In genomic region chr17:61848896-61849295, GRCh38 we compare ENCODE assay signal across 21 cellular contexts. TPM values are rescaled to one million over a fixed set of nuclear protein-coding genes. Genes with fewer than 3 reads are reported as not detected.
DNase-seq lines count a peak whose midpoint lies in the region; ATAC-seq and TF ChIP-seq lines count a peak whose summit lies in the region.
"Had no signal": no experiment of that assay in that cellular context is flagged by ENCODE, and none has a peak within 500 bp of the region (broad histone marks: within the 10 kb centered on the region; RNA-seq: fewer than 3 reads in every experiment).

No MANE protein-coding gene starts in this region.

- H3K27ac Mint-ChIP-seq in naive thymus-derived CD8-positive, alpha-beta T cell = no peak overlapping the region
- H3K27ac Mint-ChIP-seq: B cell; CD8-positive, alpha-beta T cell had no signal

- H4K20me1 ChIP-seq in IMR-90 (ENCODE audit: insufficient read depth, low read length) (no peaks in the 10 kb centered on the region; the same call in 1 of the 2 replicates), osteoblast (ENCODE audit: insufficient read depth, low read length) (no peaks in the 10 kb centered on the region)
- H4K20me1 ChIP-seq: BLaER1 had no signal

- no peak overlapping the region for H3K4me3 Mint-ChIP-seq in naive thymus-derived CD8-positive, alpha-beta T cell
- H3K4me3 Mint-ChIP-seq: B cell; CD4-positive, CD25-positive, alpha-beta regulatory T cell; CD8-positive, alpha-beta T cell had no signal

- no peak for TF ChIP-seq RAD21 in IMR-90 (IDR thresholded peaks at IDR 0.05; ENCODE audit: low read length)

- H3K36me3 ChIP-seq in IMR-90 (ENCODE audit: control insufficient read depth, insufficient read depth, low read length) (peaks cover 6% of the 10 kb centered on the region; the same call in 1 of the 2 replicates), osteoblast (ENCODE audit: insufficient read depth, low read length) (peaks cover 2% of the 10 kb centered on the region), right lobe of liver (no peaks in the 10 kb centered on the region)

- ATAC-seq in IMR-90 (ENCODE audit: low read depth) = peak; percentile 40; the same call in 1 of the 2 replicates
- ATAC-seq in naive thymus-derived CD8-positive, alpha-beta T cell = no peak
- ATAC-seq in right lobe of liver = no peak
- ATAC-seq: CD8-positive, alpha-beta T cell; GM12878 had no signal

- H3K9me3 Mint-ChIP-seq in naive thymus-derived CD8-positive, alpha-beta T cell = no peaks in the 10 kb centered on the region
- H3K9me3 Mint-ChIP-seq: CD4-positive, CD25-positive, alpha-beta regulatory T cell; CD8-positive, alpha-beta T cell had no signal

- in situ Hi-C loops in IMR-90 (cut with MboI; ENCODE audit: low sequenced_read_pairs) = loop anchor here (10.0 kb wide), 1 partner anchor 424 kb away; no protein-coding TSS in a partner anchor

- CTCF ChIA-PET in IMR-90 (lab: Yijun Ruan, JAX) = no interaction called here

- H3K4me3 ChIP-seq in IMR-90 (ENCODE audit: insufficient read depth, low read depth, low read length) (no peak overlapping the region), osteoblast (ENCODE audit: insufficient read depth, low read length) (no peak overlapping the region), right lobe of liver (no peak overlapping the region)
- H3K4me3 ChIP-seq: BLaER1, GM12878 had no signal

- H3K23ac ChIP-seq in IMR-90 (ENCODE audit: low read depth, low read length) = no peak overlapping the region

- H4K8ac ChIP-seq in IMR-90 (ENCODE audit: low read depth in 2 of 2, low read length in 2 of 2) = no peak overlapping the region

- H3K79me2 ChIP-seq in osteoblast (ENCODE audit: insufficient read depth, low read length) = peaks cover under 1% of the 10 kb centered on the region

- H2BK5ac ChIP-seq in IMR-90 (ENCODE audit: low read depth, low read length, poor library complexity, severe bottlenecking) = peak overlapping the region; percentile 5

- TF ChIP-seq CTCF in IMR-90 (conservative IDR thresholded peaks at IDR 0.05; ENCODE audit: low read depth, low read length) (no peak), osteoblast (IDR thresholded peaks at IDR 0.05; ENCODE audit: extremely low read depth, low read depth, low read length) (no peak), right lobe of liver (IDR thresholded peaks at IDR 0.05) (no peak)

- H2BK120ac ChIP-seq in IMR-90 (ENCODE audit: low read depth, low read length) = no peak overlapping the region

- H2AFZ ChIP-seq in IMR-90 (replicated peaks; ENCODE audit: low read length, poor library complexity) = no peak overlapping the region
- no peak overlapping the region for H2AFZ ChIP-seq in osteoblast (ENCODE audit: low read length)

- H3K14ac ChIP-seq in IMR-90 (replicated peaks; ENCODE audit: low read depth, low read length) = no peak overlapping the region

- WGBS in IMR-90 (ENCODE audit: extremely low coverage in 2 of 2, insufficient read length in 1 of 2), 2 experiments = no CpG with 5 or more reads among the region's 2 CpGs
- 100% methylated on average over 2 of the region's 2 CpGs for WGBS in right lobe of liver (ENCODE audit: insufficient coverage, low coverage, low lambda C conversion rate, missing lambda C conversion rate)

- H3K27ac ChIP-seq in IMR-90 (ENCODE audit: insufficient read depth, low read length) (no peak overlapping the region), osteoblast (ENCODE audit: low read depth, low read length) (no peak overlapping the region), right lobe of liver (no peak overlapping the region)
- H3K27ac ChIP-seq: 22Rv1, BLaER1, C4-2B had no signal

- no peak overlapping the region for H3K18ac ChIP-seq in IMR-90 (ENCODE audit: low read depth, low read length)

- H3K36me3 Mint-ChIP-seq in naive thymus-derived CD8-positive, alpha-beta T cell = peaks cover 0 to 12% (median 0%) of the 10 kb centered on the region in 3 donors
- H3K36me3 Mint-ChIP-seq: CD8-positive, alpha-beta T cell had no signal

- no peak overlapping the region for H2BK15ac ChIP-seq in IMR-90 (ENCODE audit: low read depth, low read length)

- H3K4me1 ChIP-seq in IMR-90 (ENCODE audit: control insufficient read depth, insufficient read depth, low read length) = no peaks in the 10 kb centered on the region
- no peaks in the 10 kb centered on the region for H3K4me1 ChIP-seq in osteoblast (ENCODE audit: insufficient read depth, low read length)
- H3K4me1 ChIP-seq in right lobe of liver = no peaks in the 10 kb centered on the region
- H3K4me1 ChIP-seq: BLaER1 had no signal

- H3K4me2 ChIP-seq in IMR-90 (ENCODE audit: low read depth, low read length) (no peak overlapping the region), osteoblast (ENCODE audit: insufficient read depth, low read length) (no peak overlapping the region)
- H3K4me2 ChIP-seq: BLaER1 had no signal

- dilution Hi-C loops in IMR-90 (cut with HindIII; ENCODE audit: low sequenced_read_pairs, unreplicated experiment) = no loop called here

- H3K27me3 Mint-ChIP-seq in naive thymus-derived CD8-positive, alpha-beta T cell = no peaks in the 10 kb centered on the region
- H3K27me3 Mint-ChIP-seq: B cell; CD4-positive, CD25-positive, alpha-beta regulatory T cell had no signal

- H2BK20ac ChIP-seq in IMR-90 (ENCODE audit: low read depth, low read length) = no peak overlapping the region

- intact Hi-C loops in IMR-90 (cut with micrococcal nuclease) (no loop called here), right lobe of liver (cut with DNase I) (no loop called here)

- H3K4me1 Mint-ChIP-seq in naive thymus-derived CD8-positive, alpha-beta T cell = no peaks in the 10 kb centered on the region
- H3K4me1 Mint-ChIP-seq: B cell had no signal

- H3K9me1 ChIP-seq in IMR-90 (ENCODE audit: insufficient read depth, low read length) = no peaks in the 10 kb centered on the region; the same call in none of the 2 replicates

- peaks cover 9 to 27% of the 10 kb centered on the region in 2 experiments; a peak in 3 of 4 replicates for H3K79me1 ChIP-seq in IMR-90 (ENCODE audit: low read depth in 1 of 2, low read length in 2 of 2)

- no peak overlapping the region for H3K56ac ChIP-seq in IMR-90 (ENCODE audit: extremely low read depth, insufficient read depth, low read length)

- H3K9me3 ChIP-seq in IMR-90 (ENCODE audit: control insufficient read depth, insufficient read depth, low read length) (no peaks in the 10 kb centered on the region), osteoblast (ENCODE audit: low read depth, low read length) (no peaks in the 10 kb centered on the region), right lobe of liver (no peaks in the 10 kb centered on the region)
- H3K9me3 ChIP-seq: BLaER1 had no signal

- no peak overlapping the region for H2AK9ac ChIP-seq in IMR-90 (replicated peaks; ENCODE audit: low read depth, low read length, poor library complexity)

- no peaks in the 10 kb centered on the region for H3K27me3 ChIP-seq in IMR-90 (ENCODE audit: control insufficient read depth, insufficient read depth, low read length)
- no peaks in the 10 kb centered on the region for H3K27me3 ChIP-seq in osteoblast (ENCODE audit: insufficient read depth, low read length)
- H3K27me3 ChIP-seq in right lobe of liver = no peaks in the 10 kb centered on the region
- H3K27me3 ChIP-seq: BLaER1 had no signal

- no peak overlapping the region for H3K4ac ChIP-seq in IMR-90 (ENCODE audit: low read depth, low read length)

- H3K9ac ChIP-seq in IMR-90 (ENCODE audit: low read depth, low read length) = no peak overlapping the region
- H3K9ac ChIP-seq: BLaER1 had no signal

- DNase-seq in NCI-H82 (lab: John Stamatoyannopoulos, UW) (peak; percentile 37), NCI-H82 treated with DMSO at 0.1 percent for 48 hours (lab: John Stamatoyannopoulos, UW; ENCODE audit: unreplicated experiment) (no peak), IMR-90 (no peak), osteoblast (ENCODE audit: insufficient read length, low spot score, missing footprints) (peak; percentile 13), right lobe of liver (no peak)
- DNase-seq in naive thymus-derived CD8-positive, alpha-beta T cell = no peak
- no peak for DNase-seq in activated effector memory CD4-positive, alpha-beta T cell treated with anti-CD3 and anti-CD28 coated beads, Interleukin-2, amount 50 U/mL, for 16 hours
- DNase-seq: CD4-positive, CD25-positive, alpha-beta regulatory T cell; CD8-positive, alpha-beta T cell; DMS 273 treated with DMSO at 0.1 percent for 48 hours; DMS79; EL; GDM1; GOT3; H7; HCEC 1CT had no signal

- no peak overlapping the region for H4K91ac ChIP-seq in IMR-90 (ENCODE audit: insufficient read depth, low read depth, low read length)

- no peak overlapping the region for H4K5ac ChIP-seq in IMR-90 (ENCODE audit: low read depth, low read length)

- BruUV-seq in IMR-90 (replicated peaks; lab: Mats Ljungman, UMichigan) = no TSS peak

- POLR2A ChIA-PET in IMR-90 (lab: Charles Lee; ENCODE audit: unreplicated experiment) = no interaction called here
- POLR2A ChIA-PET in naive thymus-derived CD8-positive, alpha-beta T cell (lab: Charles Lee) = no interaction called here

- TF ChIP-seq POLR2A in IMR-90 (IDR thresholded peaks at IDR 0.05; ENCODE audit: low read depth, low read length) (no peak), right lobe of liver (IDR thresholded peaks at IDR 0.05) (no peak)

- H2AK5ac ChIP-seq in IMR-90 (ENCODE audit: low read depth, low read length) = no peak overlapping the region

TF ChIP-seq in IMR-90, 13 proteins besides CTCF, POLR2A, EP300 and RAD21 (continues in another document):
- TF ChIP-seq RCOR1 (IDR thresholded peaks at IDR 0.05; ENCODE audit: insufficient replicate concordance, low read length) = no peak
- no peak for TF ChIP-seq BHLHE40 (IDR thresholded peaks at IDR 0.05; ENCODE audit: low read depth, low read length)
- no peak for TF ChIP-seq NFE2L2 (IDR thresholded peaks at IDR 0.05; ENCODE audit: low read depth, low read length)
- TF ChIP-seq CHD1 (IDR thresholded peaks at IDR 0.05; ENCODE audit: low read depth, low read length) = no peak
- TF ChIP-seq USF2 (IDR thresholded peaks at IDR 0.05; ENCODE audit: low read depth, low read length) = no peak
- TF ChIP-seq MAZ (IDR thresholded peaks at IDR 0.05; ENCODE audit: borderline replicate concordance, low read depth, low read length) = no peak
- no peak for TF ChIP-seq MAFK (IDR thresholded peaks at IDR 0.05; ENCODE audit: low read depth, low read length)

RNA-seq across cellular contexts. Expression of gene BRIP1, which starts 14.4 kb away (rescaled TPM):
- total RNA-seq in IMR-90 (2012; rRNA removed) (19.7 and 34.4 TPM in 2 replicates), osteoblast (5.9 and 6.2 TPM in 2 replicates), right lobe of liver (1 to 10 TPM; 1.0 to 1.6 (median 1.1) TPM)
- 5.5 and 6.1 TPM in 2 replicates for polyA plus RNA-seq in IMR-90 (2012; rRNA removed)
- 0.33 and 1.00 TPM in 2 replicates for polyA plus RNA-seq in IMR-90 (2012; cell fraction: cytosol; rRNA removed)
- 1.3 and 9.7 TPM in 2 replicates for polyA plus RNA-seq in IMR-90 (2012; cell fraction: nucleus; rRNA removed; ENCODE audit: low replicate concordance)
- total RNA-seq in naive thymus-derived CD8-positive, alpha-beta T cell = under 1 TPM; 0.75 to 0.77 TPM
- polyA plus RNA-seq in naive thymus-derived CD8-positive, alpha-beta T cell = under 1 TPM in 2 of 3 donors, not detected in 1; 0.46 to 0.72 TPM

Comparison
In these comparisons a context has a peak if more than half of its experiments do, and no peak if none do; other contexts are left out.
1. DNase-seq: peak in NCI-H82 (single experiment) and osteoblast (single experiment); none in NCI-H82 treated with DMSO at 0.1 percent for 48 hours (single experiment), IMR-90 (single experiment), naive thymus-derived CD8-positive, alpha-beta T cell (0 of 10), right lobe of liver (0 of 3) and activated effector memory CD4-positive, alpha-beta T cell treated with anti-CD3 and anti-CD28 coated beads, Interleukin-2, amount 50 U/mL, for 16 hours (single experiment).